ENCODE assay signal across 27 cellular contexts in genomic region chr3:60333710-60334109, GRCh38.
DNase-seq lines count a peak whose midpoint lies in the region; ATAC-seq and TF ChIP-seq lines count a peak whose summit lies in the region.
"Had no signal": no experiment of that assay in that cellular context is flagged by ENCODE, and none has a peak within 500 bp of the region (broad histone marks: within the 10 kb centered on the region; RNA-seq: fewer than 3 reads in every experiment).

No MANE protein-coding gene starts in this region.

- H3K4me3 Mint-ChIP-seq in MCF 10A (ENCODE audit: unreplicated experiment): no peak overlapping the region
- H3K4me3 Mint-ChIP-seq in T-helper 1 cell treated with Interleukin-12 subunit alpha and Interleukin-12 subunit beta and Interleukin-4 antibody, amounts not matched to agents 30 μg/mL and 1 μg/mL, for 36 hours: no peak overlapping the region
- H3K4me3 Mint-ChIP-seq: activated naive CD4-positive, alpha-beta T cell treated with anti-CD3 and anti-CD28 coated beads, Interleukin-2, amount 50 U/mL, for 24 hours; memory B cell; T-helper 2 cell treated with Interferon-gamma antibody and Interleukin-4, amounts not matched to agents 5 μg/mL and 100 μg/mL, for 36 hours; WTC11 had no signal

- peak; percentile 17 for DNase-seq in MCF 10A (ENCODE audit: unreplicated experiment)
- DNase-seq in breast epithelium (ENCODE audit: low spot score in 2 of 2): no peak
- peak; percentile 45 for DNase-seq in NCI-H69 (lab: John Stamatoyannopoulos, UW)
- peak; percentile 9 for DNase-seq in iris pigment epithelial cell (ENCODE audit: low read depth)
- DNase-seq in pons (ENCODE audit: low spot score): no peak
- DNase-seq: activated CD4-positive, alpha-beta T cell treated with anti-CD3 and anti-CD28 coated beads, Interleukin-2, amount 50 U/mL, for 1 hour; Calu3; caudate nucleus; dermis blood vessel endothelial cell; EL; HCEC 1CT; IMR-90; left colon; MM.1S; NCI-H187; sigmoid colon; stimulated activated naive CD8-positive, alpha-beta T cell treated with anti-CD3 and anti-CD28 coated beads, Interleukin-15, Interleukin-2, amounts not matched to agents 100 U/mL and 50 U/mL, for 24 hours had no signal

- H3K4me1 Mint-ChIP-seq in MCF 10A (ENCODE audit: insufficient read depth, unreplicated experiment): peaks cover 6% of the 10 kb centered on the region
- H3K4me1 Mint-ChIP-seq in T-helper 1 cell treated with Interleukin-12 subunit alpha and Interleukin-12 subunit beta and Interleukin-4 antibody, amounts not matched to agents 30 μg/mL and 1 μg/mL, for 36 hours (ENCODE audit: low read depth): peaks cover 6% of the 10 kb centered on the region
- H3K4me1 Mint-ChIP-seq: memory B cell, WTC11 had no signal

- H3K4me1 ChIP-seq in breast epithelium: no peaks in the 10 kb centered on the region
- no peaks in the 10 kb centered on the region for H3K4me1 ChIP-seq in gastroesophageal sphincter
- H3K4me1 ChIP-seq: ascending aorta, sigmoid colon had no signal

- no peaks in the 10 kb centered on the region for H3K27me3 Mint-ChIP-seq in MCF 10A (ENCODE audit: insufficient read depth, unreplicated experiment)
- peaks cover 3% of the 10 kb centered on the region for H3K27me3 Mint-ChIP-seq in T-helper 1 cell treated with Interleukin-12 subunit alpha and Interleukin-12 subunit beta and Interleukin-4 antibody, amounts not matched to agents 30 μg/mL and 1 μg/mL, for 36 hours (ENCODE audit: low read depth)
- H3K27me3 Mint-ChIP-seq: activated naive CD4-positive, alpha-beta T cell treated with anti-CD3 and anti-CD28 coated beads, Interleukin-2, amount 50 U/mL, for 24 hours; progenitor cell of endocrine pancreas had no signal

- TF ChIP-seq EP300 in gastroesophageal sphincter (IDR thresholded peaks at IDR 0.05): no peak

- no peaks in the 10 kb centered on the region for H3K27me3 ChIP-seq in breast epithelium
- H3K27me3 ChIP-seq in gastroesophageal sphincter: no peaks in the 10 kb centered on the region
- H3K27me3 ChIP-seq: ascending aorta, sigmoid colon had no signal

- H3K36me3 ChIP-seq in breast epithelium (no peaks in the 10 kb centered on the region), gastroesophageal sphincter (no peaks in the 10 kb centered on the region)
- H3K36me3 ChIP-seq: ascending aorta, sigmoid colon, thoracic aorta had no signal

- H3K4me3 ChIP-seq in breast epithelium: no peak overlapping the region
- no peak overlapping the region for H3K4me3 ChIP-seq in gastroesophageal sphincter
- H3K4me3 ChIP-seq: ascending aorta, sigmoid colon, thoracic aorta had no signal

- POLR2A ChIA-PET in MCF 10A (lab: Yijun Ruan, JAX): no interaction called here

- TF ChIP-seq CTCF in MCF 10A (IDR thresholded peaks at IDR 0.05; ENCODE audit: unreplicated experiment): no peak
- TF ChIP-seq CTCF in breast epithelium (IDR thresholded peaks at IDR 0.05): no peak
- TF ChIP-seq CTCF in gastroesophageal sphincter (IDR thresholded peaks at IDR 0.05): no peak

- no peaks in the 10 kb centered on the region for H3K9me3 ChIP-seq in breast epithelium
- no peaks in the 10 kb centered on the region for H3K9me3 ChIP-seq in gastroesophageal sphincter
- H3K9me3 ChIP-seq: ascending aorta, thoracic aorta had no signal

- no peaks in the 10 kb centered on the region for H3K36me3 Mint-ChIP-seq in MCF 10A (ENCODE audit: insufficient read depth, unreplicated experiment)
- peaks cover 4% of the 10 kb centered on the region for H3K36me3 Mint-ChIP-seq in T-helper 1 cell treated with Interleukin-12 subunit alpha and Interleukin-12 subunit beta and Interleukin-4 antibody, amounts not matched to agents 30 μg/mL and 1 μg/mL, for 36 hours (ENCODE audit: low read depth)
- H3K36me3 Mint-ChIP-seq: memory B cell, WTC11 had no signal

- CTCF ChIA-PET in MCF 10A (lab: Yijun Ruan, JAX): interaction anchor here (0.7 kb wide), 1 partner anchor 66 kb away, joined by 4 read pairs; no protein-coding TSS in a partner anchor

- BruUV-seq in MCF 10A (replicated peaks; lab: Mats Ljungman, UMichigan): no TSS peak

- no peak for ATAC-seq in gastroesophageal sphincter
- ATAC-seq in GM19023 (IDR thresholded peaks at IDR 0.05; ENCODE audit: unreplicated experiment): no peak
- ATAC-seq: left colon; stimulated activated naive CD8-positive, alpha-beta T cell treated with anti-CD3 and anti-CD28 coated beads, Interleukin-15, Interleukin-2, amounts not matched to agents 100 U/mL and 50 U/mL, for 24 hours; WTC11 had no signal

- TF ChIP-seq POLR2A in breast epithelium (IDR thresholded peaks at IDR 0.05) (no peak), gastroesophageal sphincter (IDR thresholded peaks at IDR 0.05) (no peak)

- H3K27ac Mint-ChIP-seq in MCF 10A (ENCODE audit: low read depth, unreplicated experiment): no peak overlapping the region
- H3K27ac Mint-ChIP-seq in T-helper 1 cell treated with Interleukin-12 subunit alpha and Interleukin-12 subunit beta and Interleukin-4 antibody, amounts not matched to agents 30 μg/mL and 1 μg/mL, for 36 hours: peak overlapping the region; percentile 16
- H3K27ac Mint-ChIP-seq: activated naive CD4-positive, alpha-beta T cell treated with anti-CD3 and anti-CD28 coated beads, Interleukin-2, amount 50 U/mL, for 24 hours; memory B cell; progenitor cell of endocrine pancreas; T-helper 2 cell treated with Interferon-gamma antibody and Interleukin-4, amounts not matched to agents 5 μg/mL and 100 μg/mL, for 36 hours; WTC11 had no signal

- intact Hi-C loops in MCF 10A (cut with micrococcal nuclease): no loop called here
- intact Hi-C loops in breast epithelium (cut with DNase I; ENCODE audit: low total_unique reads): no loop called here

- H3K9me3 Mint-ChIP-seq in MCF 10A (ENCODE audit: unreplicated experiment): no peaks in the 10 kb centered on the region
- peaks cover 13% of the 10 kb centered on the region for H3K9me3 Mint-ChIP-seq in T-helper 1 cell treated with Interleukin-12 subunit alpha and Interleukin-12 subunit beta and Interleukin-4 antibody, amounts not matched to agents 30 μg/mL and 1 μg/mL, for 36 hours
- H3K9me3 Mint-ChIP-seq: memory B cell, WTC11 had no signal

- 82 to 100% methylated on average over 1 of the region's 1 CpG for WGBS in gastroesophageal sphincter (ENCODE audit: low coverage in 1 of 2), 2 donors

- H3K27ac ChIP-seq in breast epithelium (no peak overlapping the region), gastroesophageal sphincter (no peak overlapping the region)
- H3K27ac ChIP-seq: ascending aorta, sigmoid colon, thoracic aorta had no signal

Comparison
In these comparisons a context has a peak if more than half of its experiments do, and no peak if none do; other contexts are left out.
1. DNase-seq: peak in MCF 10A (single experiment), NCI-H69 (single experiment) and iris pigment epithelial cell (single experiment); none in breast epithelium (0 of 2) and pons (single experiment).